Comparison of ENCODE assay signal across 8 cellular contexts in the genomic region with DNA sequence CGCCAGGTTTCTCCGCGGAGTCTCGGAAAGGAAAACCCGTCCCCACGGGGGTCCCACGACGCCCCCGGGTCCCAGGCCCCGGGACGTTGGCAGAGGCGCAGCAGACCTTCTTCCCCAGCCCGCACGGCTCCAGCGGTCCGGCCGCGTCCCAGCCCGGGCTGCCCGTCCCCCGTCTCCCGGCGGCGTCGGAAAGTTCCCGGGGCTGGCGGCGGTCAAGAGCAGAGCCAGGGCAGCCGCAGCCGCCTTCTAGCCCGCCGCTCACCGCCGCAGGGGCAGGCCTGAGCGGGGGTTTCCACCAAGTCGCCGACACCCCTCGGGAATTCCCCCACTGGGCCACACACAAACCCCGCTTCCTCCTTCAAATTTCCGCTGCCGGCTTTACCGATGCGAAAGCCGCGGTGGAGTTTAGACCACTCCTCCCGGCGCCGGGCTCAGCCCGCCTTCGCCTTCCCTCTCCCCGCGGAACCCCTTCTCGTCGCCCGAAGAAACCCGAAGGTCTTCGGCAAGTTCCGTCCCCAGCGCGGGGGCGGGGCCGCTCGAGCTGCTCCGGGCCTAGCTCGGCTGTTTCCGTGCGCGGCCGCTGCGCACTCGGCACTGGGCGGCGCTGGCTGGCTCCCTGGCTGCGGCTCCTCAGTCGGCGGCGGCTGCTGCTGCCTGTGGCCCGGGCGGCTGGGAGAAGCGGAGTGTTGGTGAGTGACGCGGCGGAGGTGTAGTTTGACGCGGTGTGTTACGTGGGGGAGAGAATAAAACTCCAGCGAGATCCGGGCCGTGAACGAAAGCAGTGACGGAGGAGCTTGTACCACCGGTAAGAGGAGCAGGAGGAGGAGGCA. TPM values are rescaled to one million over a fixed set of nuclear protein-coding genes. Genes with fewer than 3 reads are reported as not detected.
DNase-seq lines count a peak whose midpoint lies in the region; ATAC-seq lines count a peak whose summit lies in the region.

Gene CREB1, plus strand, starts transcription at position 633 of the 830 bp plus-strand sequence. CDS start 25,674 bp downstream, outside the sequence.

- DNase-seq in COR-L47 (lab: John Stamatoyannopoulos, UW) (peak; percentile 95), HUDEP-2 (lab: John Stamatoyannopoulos, UW; ENCODE audit: unreplicated experiment in 76 of 76) (peak; percentile 9 to 99 (median 96)), NT2/D1 (ENCODE audit: low read depth, low spot score) (peak; percentile 97), mesenteric fat pad (ENCODE audit: low spot score) (peak; percentile 100)
- DNase-seq in activated CD8-positive, alpha-beta memory T cell treated with anti-CD3 and anti-CD28 coated beads, Interleukin-2, amount 10 ng/mL, durations not matched to agents 7 days and 5 days = peak; percentile 99
- DNase-seq in stimulated activated CD8-positive, alpha-beta memory T cell treated with anti-CD3 and anti-CD28 coated beads, Interleukin-15, amount 100 ng/mL, for 24 hours (ENCODE audit: low read depth) = peak; percentile 99

- H3K27me3 ChIP-seq in NT2/D1 (ENCODE audit: insufficient read depth, insufficient read length) (peaks cover 5% of the 10 kb centered on the region), endocrine pancreas (ENCODE audit: control insufficient read depth, insufficient read depth, low read length) (no peaks in the 10 kb centered on the region)

- peak within 1 kb of the TSS; percentile 97 for H3K9ac ChIP-seq in NT2/D1 (ENCODE audit: insufficient read length, low read depth)
- peak within 1 kb of the TSS; percentile 94 for H3K9ac ChIP-seq in endocrine pancreas (ENCODE audit: control insufficient read depth, insufficient read depth, low read length)

- H3K9me3 ChIP-seq in NT2/D1 (ENCODE audit: insufficient read depth, low read length) (no peaks in the 10 kb centered on the region), endocrine pancreas (ENCODE audit: control insufficient read depth, low read length) (no peaks in the 10 kb centered on the region)

- peaks cover 18% of the 10 kb centered on the region for H3K27me3 Mint-ChIP-seq in activated CD8-positive, alpha-beta memory T cell treated with anti-CD3 and anti-CD28 coated beads, Interleukin-2, amount 10 ng/mL, durations not matched to agents 7 days and 5 days

- ATAC-seq in GM21381 (IDR thresholded peaks at IDR 0.05; ENCODE audit: unreplicated experiment) = peak; percentile 84
- ATAC-seq in activated CD8-positive, alpha-beta memory T cell treated with anti-CD3 and anti-CD28 coated beads, Interleukin-2, amount 10 ng/mL, durations not matched to agents 7 days and 5 days = peak; percentile 89

- no peaks in the 10 kb centered on the region for H3K9me3 Mint-ChIP-seq in activated CD8-positive, alpha-beta memory T cell treated with anti-CD3 and anti-CD28 coated beads, Interleukin-2, amount 10 ng/mL, durations not matched to agents 7 days and 5 days (ENCODE audit: low read depth)

- CTCF ChIA-PET in activated CD8-positive, alpha-beta memory T cell treated with anti-CD3 and anti-CD28 coated beads, Interleukin-2, amount 10 ng/mL, durations not matched to agents 7 days and 5 days (lab: Charles Lee) = interaction anchor here (1.0 to 5.0 kb wide), 3 partner anchors 24 to 96 kb away, joined by 3 to 45 read pairs (median 4); partner anchors contain the start of gene METTL21A

- peaks cover 15% of the 10 kb centered on the region for H3K36me3 Mint-ChIP-seq in activated CD8-positive, alpha-beta memory T cell treated with anti-CD3 and anti-CD28 coated beads, Interleukin-2, amount 10 ng/mL, durations not matched to agents 7 days and 5 days

- H3K4me3 Mint-ChIP-seq in activated CD8-positive, alpha-beta memory T cell treated with anti-CD3 and anti-CD28 coated beads, Interleukin-2, amount 10 ng/mL, durations not matched to agents 7 days and 5 days = peak within 1 kb of the TSS; percentile 94

- peaks cover 48% of the 10 kb centered on the region for H3K4me1 Mint-ChIP-seq in activated CD8-positive, alpha-beta memory T cell treated with anti-CD3 and anti-CD28 coated beads, Interleukin-2, amount 10 ng/mL, durations not matched to agents 7 days and 5 days

- peak within 1 kb of the TSS; percentile 99 for H3K4me3 ChIP-seq in NT2/D1 (ENCODE audit: insufficient read length, low read depth)
- peak within 1 kb of the TSS; percentile 99 for H3K4me3 ChIP-seq in endocrine pancreas (ENCODE audit: control insufficient read depth, insufficient read depth, low read length)

- H3K36me3 ChIP-seq in NT2/D1 (ENCODE audit: insufficient read depth, insufficient read length, low read length) (peaks cover 25% of the 10 kb centered on the region), endocrine pancreas (ENCODE audit: control insufficient read depth, insufficient read depth, low read length) (no peaks in the 10 kb centered on the region)

- peak within 1 kb of the TSS; percentile 99 for H3K27ac Mint-ChIP-seq in activated CD8-positive, alpha-beta memory T cell treated with anti-CD3 and anti-CD28 coated beads, Interleukin-2, amount 10 ng/mL, durations not matched to agents 7 days and 5 days

- H3K4me1 ChIP-seq in NT2/D1 (ENCODE audit: insufficient read depth, insufficient read length) (peaks cover 3% of the 10 kb centered on the region), endocrine pancreas (ENCODE audit: control insufficient read depth, insufficient read depth, low read length) (peaks cover 16% of the 10 kb centered on the region)

RNA-seq across cellular contexts. Expression of gene CREB1, which starts in this region (rescaled TPM):
- total RNA-seq in activated CD8-positive, alpha-beta memory T cell treated with anti-CD3 and anti-CD28 coated beads, Interleukin-2, amount 10 ng/mL, durations not matched to agents 7 days and 5 days = 100 to 1,000 TPM; 101 to 115 TPM
- 76.8 TPM for total RNA-seq in mesenteric fat pad

Comparison
In these comparisons a context has a peak if more than half of its experiments do, and no peak if none do; other contexts are left out.
1. Peak in every context shown above with its lines: DNase-seq, ATAC-seq and H3K4me3 ChIP-seq.